In the genomic region with DNA sequence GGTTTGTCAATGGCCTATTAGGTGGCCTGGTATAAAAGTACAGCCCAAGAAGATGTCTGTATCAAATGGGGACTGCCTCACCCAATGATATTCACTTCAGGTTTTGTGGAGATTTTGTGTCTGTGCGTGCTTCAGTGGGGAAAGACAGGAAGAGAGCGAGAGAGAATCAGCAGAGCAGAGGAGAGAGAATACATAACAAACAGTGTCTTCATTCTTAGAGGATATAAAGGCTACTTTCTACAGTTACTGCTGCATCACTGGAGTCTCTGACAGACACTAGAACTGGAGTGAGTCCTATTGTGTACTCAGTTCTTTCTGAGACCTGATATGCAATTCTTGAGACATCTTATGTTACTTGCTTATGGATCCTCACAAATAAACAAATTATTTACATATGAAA, we compare ENCODE assay signal across 16 cellular contexts.
DNase-seq lines count a peak whose midpoint lies in the region; TF ChIP-seq lines count a peak whose summit lies in the region.
"Had no signal": no experiment of that assay in that cellular context is flagged by ENCODE, and none has a peak within 500 bp of the region (broad histone marks: within the 10 kb centered on the region; RNA-seq: fewer than 3 reads in every experiment).

No MANE protein-coding gene starts in this region.

- H4K20me1 ChIP-seq in smooth muscle cell (ENCODE audit: low read depth), result no peaks in the 10 kb centered on the region

- no peaks in the 10 kb centered on the region for H3K79me2 ChIP-seq in smooth muscle cell (ENCODE audit: low read depth)

- DNase-seq in SK-MEL-5 (ENCODE audit: low read depth, low spot score), result peak; percentile 86
- no peak for DNase-seq in iPS DF 6.9 (ENCODE audit: low read depth, low spot score)
- no peak for DNase-seq in smooth muscle cell (lab: John Stamatoyannopoulos, UW; ENCODE audit: unreplicated experiment)
- no peak for DNase-seq in HUDEP-2 (lab: John Stamatoyannopoulos, UW; ENCODE audit: unreplicated experiment in 76 of 76)
- DNase-seq in activated CD4-positive, alpha-beta T cell treated with anti-CD3 and anti-CD28 coated beads for 1 hour, result no peak
- no peak for DNase-seq in NCI-H1436 (lab: John Stamatoyannopoulos, UW)
- DNase-seq in NCI-H1436 treated with DMSO at 0.1 percent for 48 hours (lab: John Stamatoyannopoulos, UW), result no peak
- DNase-seq: BE2C; CD4-positive, alpha-beta memory T cell; COR-L47; GF-D8; H7 had no signal

- H2AFZ ChIP-seq in smooth muscle cell (ENCODE audit: low read depth), result peak overlapping the region; percentile 1

- H3K36me3 ChIP-seq in HUES48 (ENCODE audit: control insufficient read depth, insufficient read depth, low read length) (no peaks in the 10 kb centered on the region), iPS DF 6.9 (ENCODE audit: control insufficient read depth, insufficient read depth, low read length) (no peaks in the 10 kb centered on the region), smooth muscle cell (ENCODE audit: low read depth) (no peaks in the 10 kb centered on the region)
- H3K36me3 ChIP-seq: BE2C had no signal

- no peaks in the 10 kb centered on the region for H3F3A ChIP-seq in smooth muscle cell (ENCODE audit: low read depth)

- H3K9ac ChIP-seq in HUES48 (ENCODE audit: low read depth, low read length) (no peak overlapping the region; the same call in 1 of the 2 replicates), smooth muscle cell (ENCODE audit: low read depth) (no peak overlapping the region)

- H3K27ac ChIP-seq in HUES48 (ENCODE audit: low read depth, low read length) (peak overlapping the region; percentile 95), iPS DF 6.9 (ENCODE audit: low read length) (peak overlapping the region; percentile 99), smooth muscle cell (ENCODE audit: low read depth) (no peak overlapping the region)
- H3K27ac ChIP-seq: A549, C4-2B had no signal

- in situ Hi-C loops in SK-MEL-5 (cut with HindIII; ENCODE audit: low pct_unique_long_range_greater_than_20kb, low sequenced_read_pairs), result no loop called here

- peaks cover 37% of the 10 kb centered on the region for H3K4me1 ChIP-seq in HUES48 (ENCODE audit: control insufficient read depth, insufficient read depth, low read length)
- H3K4me1 ChIP-seq in iPS DF 6.9 (ENCODE audit: control insufficient read depth, insufficient read depth, low read length), result peaks cover 4% of the 10 kb centered on the region; the same call in 1 of the 2 replicates
- H3K4me1 ChIP-seq in smooth muscle cell (ENCODE audit: low read depth), result no peaks in the 10 kb centered on the region
- H3K4me1 ChIP-seq: A549 had no signal

- no peak overlapping the region for H3K4me2 ChIP-seq in smooth muscle cell
- H3K4me2 ChIP-seq: A549 had no signal

- H3K9me3 ChIP-seq in HUES48 (ENCODE audit: control insufficient read depth, insufficient read depth, low read length) (no peaks in the 10 kb centered on the region; the same call in 1 of the 2 replicates), iPS DF 6.9 (ENCODE audit: control insufficient read depth, insufficient read depth, low read length) (no peaks in the 10 kb centered on the region), smooth muscle cell (replicated peaks; ENCODE audit: low read depth) (no peaks in the 10 kb centered on the region)
- H3K9me3 ChIP-seq: A549, BE2C had no signal

- H3K4me3 ChIP-seq in HUES48 (ENCODE audit: low read depth, low read length), result no peak overlapping the region
- H3K4me3 ChIP-seq in iPS DF 6.9 (ENCODE audit: low read length), result no peak overlapping the region
- H3K4me3 ChIP-seq in smooth muscle cell, result no peak overlapping the region
- H3K4me3 ChIP-seq: A549, K562 had no signal

- no peak for TF ChIP-seq CTCF in smooth muscle cell (IDR thresholded peaks at IDR 0.05; ENCODE audit: borderline replicate concordance, insufficient read depth, poor library complexity, severe bottlenecking)

- no peaks in the 10 kb centered on the region for H3K27me3 ChIP-seq in HUES48 (ENCODE audit: control insufficient read depth, insufficient read depth, low read length)
- H3K27me3 ChIP-seq in iPS DF 6.9 (ENCODE audit: control insufficient read depth, insufficient read depth, low read length), result no peaks in the 10 kb centered on the region
- H3K27me3 ChIP-seq in smooth muscle cell (ENCODE audit: low read depth), result no peaks in the 10 kb centered on the region
- H3K27me3 ChIP-seq: BE2C had no signal

- WGBS in iPS DF 6.9 (ENCODE audit: insufficient coverage, insufficient read length), result no CpG with 5 or more reads among the region's 2 CpGs
- 86% methylated on average over 2 of the region's 2 CpGs for WGBS in smooth muscle cell (ENCODE audit: low lambda C conversion rate)
